Comparison of ENCODE assay signal across 9 cellular contexts in the genomic region with DNA sequence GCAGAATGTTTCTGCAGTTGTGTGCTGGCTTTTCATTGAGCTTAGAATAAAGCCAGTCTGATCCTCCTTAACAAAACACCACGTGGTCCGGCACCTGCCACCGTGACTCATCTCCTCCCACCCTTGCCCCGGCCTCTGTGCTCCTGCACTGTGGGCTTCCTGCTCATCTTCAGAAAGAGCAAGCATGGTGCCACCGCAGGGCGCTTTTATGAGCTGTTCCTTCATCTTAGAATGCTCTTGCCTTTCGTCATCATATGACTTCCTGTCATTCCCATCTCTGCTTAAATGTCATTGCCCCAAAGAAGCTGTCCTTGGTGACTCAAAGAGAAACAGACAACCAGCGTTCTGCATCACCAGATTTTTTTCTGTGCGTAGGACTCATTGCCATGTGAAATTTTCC.
DNase-seq lines count a peak whose midpoint lies in the region; ATAC-seq, FAIRE-seq and TF ChIP-seq lines count a peak whose summit lies in the region.
"Had no signal": no experiment of that assay in that cellular context is flagged by ENCODE, and none has a peak within 500 bp of the region (broad histone marks: within the 10 kb centered on the region; RNA-seq: fewer than 3 reads in every experiment).

No MANE protein-coding gene starts in this region.

- H3K4me3 ChIP-seq in astrocyte (ENCODE audit: insufficient read depth, low read depth, low read length) = no peak overlapping the region
- H3K4me3 ChIP-seq in smooth muscle cell = no peak overlapping the region
- H3K4me3 ChIP-seq: cardiac muscle cell had no signal

- H3K9ac ChIP-seq in astrocyte (ENCODE audit: low read length) (no peak overlapping the region), smooth muscle cell (ENCODE audit: low read depth) (no peak overlapping the region)

- H3F3A ChIP-seq in smooth muscle cell (ENCODE audit: low read depth) = no peaks in the 10 kb centered on the region

- peaks cover 4% of the 10 kb centered on the region for H3K36me3 Mint-ChIP-seq in astrocyte (ENCODE audit: low read depth, unreplicated experiment)

- H3K4me1 ChIP-seq in astrocyte (ENCODE audit: insufficient read depth, low read length) = peaks cover 9% of the 10 kb centered on the region
- peaks cover 7% of the 10 kb centered on the region for H3K4me1 ChIP-seq in smooth muscle cell (ENCODE audit: low read depth)

- peak overlapping the region; percentile 51 for H3K27ac Mint-ChIP-seq in astrocyte (ENCODE audit: unreplicated experiment)

- no peak for TF ChIP-seq CTCF in astrocyte (IDR thresholded peaks at IDR 0.05; ENCODE audit: insufficient read depth, low read depth, low read length)
- no peak for TF ChIP-seq CTCF in smooth muscle cell (IDR thresholded peaks at IDR 0.05; ENCODE audit: borderline replicate concordance, insufficient read depth, poor library complexity, severe bottlenecking)

- H3K4me2 ChIP-seq in astrocyte (ENCODE audit: low read length) (peak overlapping the region; percentile 30), smooth muscle cell (no peak overlapping the region)

- peak; percentile 3 for DNase-seq in CD1c-positive myeloid dendritic cell (ENCODE audit: extremely low spot score)
- DNase-seq in T-helper 2 cell = peak in 4 of 5 experiments; percentile 42 to 86 (median 70)
- DNase-seq in astrocyte (ENCODE audit: low read depth) = peak; percentile 22
- peak; percentile 88 for DNase-seq in stimulated activated CD4-positive, alpha-beta T cell treated with anti-CD3 and anti-CD28 coated beads, Interleukin-4, amount 100 ng/mL, for 24 hours
- no peak for DNase-seq in smooth muscle cell (lab: John Stamatoyannopoulos, UW; ENCODE audit: unreplicated experiment)

- H4K20me1 ChIP-seq in astrocyte (ENCODE audit: insufficient read depth, low read length) = no peaks in the 10 kb centered on the region
- H4K20me1 ChIP-seq in smooth muscle cell (ENCODE audit: low read depth) = no peaks in the 10 kb centered on the region

- H2AFZ ChIP-seq in astrocyte (ENCODE audit: low read depth, low read length) (no peak overlapping the region), smooth muscle cell (ENCODE audit: low read depth) (no peak overlapping the region)

- H3K4me1 Mint-ChIP-seq in astrocyte (ENCODE audit: low read depth, unreplicated experiment) = peaks cover 23% of the 10 kb centered on the region

- 21% methylated on average over 9 of the region's 9 CpGs for WGBS in smooth muscle cell (ENCODE audit: low lambda C conversion rate)

- H3K79me2 ChIP-seq in astrocyte (ENCODE audit: insufficient read depth, low read length) = no peaks in the 10 kb centered on the region
- no peaks in the 10 kb centered on the region for H3K79me2 ChIP-seq in smooth muscle cell (ENCODE audit: low read depth)

- H3K9me3 ChIP-seq in astrocyte (ENCODE audit: insufficient read depth, low read depth, low read length) (no peaks in the 10 kb centered on the region), smooth muscle cell (replicated peaks; ENCODE audit: low read depth) (no peaks in the 10 kb centered on the region)

- H3K36me3 ChIP-seq in astrocyte (ENCODE audit: insufficient read depth, low read length) (no peaks in the 10 kb centered on the region), smooth muscle cell (ENCODE audit: low read depth) (no peaks in the 10 kb centered on the region)
- H3K36me3 ChIP-seq: cardiac muscle cell had no signal

- no peaks in the 10 kb centered on the region for H3K9me3 Mint-ChIP-seq in astrocyte (ENCODE audit: unreplicated experiment)

- H3K27me3 Mint-ChIP-seq in astrocyte (ENCODE audit: low read depth, unreplicated experiment) = no peaks in the 10 kb centered on the region

- FAIRE-seq in astrocyte (lab: Jason Lieb, UNC) = no peak

- ATAC-seq in HG02798 (IDR thresholded peaks at IDR 0.05; ENCODE audit: poor library complexity, unreplicated experiment) (peak; percentile 91), GM18502 (IDR thresholded peaks at IDR 0.05; ENCODE audit: poor library complexity, unreplicated experiment) (no peak), GM18909 (IDR thresholded peaks at IDR 0.05; ENCODE audit: poor library complexity, unreplicated experiment) (no peak)

- H3K4me3 Mint-ChIP-seq in astrocyte (ENCODE audit: unreplicated experiment) = no peak overlapping the region

- H3K27ac ChIP-seq in astrocyte (ENCODE audit: low read depth, low read length) (no peak overlapping the region), smooth muscle cell (ENCODE audit: low read depth) (no peak overlapping the region)
- H3K27ac ChIP-seq: cardiac muscle cell had no signal

- H3K27me3 ChIP-seq in astrocyte (ENCODE audit: insufficient read depth, low read length) = no peaks in the 10 kb centered on the region
- no peaks in the 10 kb centered on the region for H3K27me3 ChIP-seq in smooth muscle cell (ENCODE audit: low read depth)
- H3K27me3 ChIP-seq: cardiac muscle cell had no signal
